In genomic region chr4:17688011-17688441, GRCh38 we compare ENCODE assay signal across 12 cellular contexts.
A peak's percentile ranks its signal among the peaks of the same experiment; 100 is the strongest.
DNase-seq lines count a peak whose midpoint lies in the region; ATAC-seq, FAIRE-seq and TF ChIP-seq lines count a peak whose summit lies in the region.
"Had no signal": no experiment of that assay in that cellular context is flagged by ENCODE, and none has a peak within 500 bp of the region (broad histone marks: within the 10 kb centered on the region; RNA-seq: fewer than 3 reads in every experiment).

No MANE protein-coding gene starts in this region.

- no peaks in the 10 kb centered on the region for H4K20me1 ChIP-seq in DND-41 (ENCODE audit: insufficient read depth, low read length)
- no peaks in the 10 kb centered on the region for H4K20me1 ChIP-seq in H1 (replicated peaks in 1 of 2; ENCODE audit: control insufficient read depth in 1 of 2, insufficient read depth in 2 of 2, low read length in 2 of 2)

- H2AFZ ChIP-seq in DND-41 (ENCODE audit: low read depth, low read length): no peak overlapping the region
- peak overlapping the region; percentile 19 for H2AFZ ChIP-seq in H1 (ENCODE audit: low read length)
- no peak overlapping the region for H2AFZ ChIP-seq in mesenchymal stem cell (ENCODE audit: low read depth, low read length)

- DNase-seq in DND-41 (no peak), NCI-H128 (lab: John Stamatoyannopoulos, UW; ENCODE audit: unreplicated experiment) (peak; percentile 3), H1 (ENCODE audit: low read depth in 1 of 2, low spot score in 2 of 2) (no peak), pons (ENCODE audit: low spot score) (peak; percentile 90), mesenchymal stem cell (no peak), suprapubic skin (ENCODE audit: low spot score in 2 of 2) (no peak)
- DNase-seq: activated B cell treated with CpG ODN at 0.5 μM for 24 hours; effector memory CD4-positive, alpha-beta T cell; NCI-H1105 treated with DMSO at 0.1 percent for 48 hours; NCI-H510A; ovary had no signal

- H2BK15ac ChIP-seq in H1 (ENCODE audit: low read length) (no peak overlapping the region), mesenchymal stem cell (ENCODE audit: low read depth, poor library complexity, severe bottlenecking) (no peak overlapping the region)

- H3K27me3 ChIP-seq in DND-41 (ENCODE audit: insufficient read depth, low read length, poor library complexity) (peaks cover 6% of the 10 kb centered on the region), H1 (replicated peaks in 1 of 4; ENCODE audit: control insufficient read depth in 3 of 4, extremely low read depth in 1 of 4, insufficient read depth in 3 of 4, low read length in 3 of 4) (no peaks in the 10 kb centered on the region), mesenchymal stem cell (ENCODE audit: control insufficient read depth in 1 of 2, insufficient read depth in 1 of 2, low read length in 2 of 2) (peaks cover 0 to 4% of the 10 kb centered on the region in 2 experiments), suprapubic skin (no peaks in the 10 kb centered on the region)
- H3K27me3 ChIP-seq: ovary had no signal

- no peaks in the 10 kb centered on the region for H3K9me3 ChIP-seq in DND-41 (ENCODE audit: insufficient read depth, low read length, severe bottlenecking)
- H3K9me3 ChIP-seq in H1 (ENCODE audit: insufficient read depth in 2 of 2, low read depth in 1 of 2, low read length in 1 of 2): no peaks in the 10 kb centered on the region
- no peaks in the 10 kb centered on the region for H3K9me3 ChIP-seq in mesenchymal stem cell (ENCODE audit: control insufficient read depth, low read length)
- H3K9me3 ChIP-seq in suprapubic skin: no peaks in the 10 kb centered on the region
- H3K9me3 ChIP-seq: ovary had no signal

- H4K8ac ChIP-seq in H1 (ENCODE audit: extremely low read depth, insufficient read depth, low read length): no peak overlapping the region
- no peak overlapping the region for H4K8ac ChIP-seq in mesenchymal stem cell (ENCODE audit: low read length)

- no peaks in the 10 kb centered on the region for H3K23me2 ChIP-seq in H1 (ENCODE audit: low read depth, low read length)

- no peak overlapping the region for H3K14ac ChIP-seq in H1 (ENCODE audit: insufficient read length)
- H3K14ac ChIP-seq in mesenchymal stem cell (ENCODE audit: low read length in 2 of 2): no peak overlapping the region

- no peaks in the 10 kb centered on the region for H3K36me3 ChIP-seq in DND-41 (ENCODE audit: insufficient read depth, low read length)
- H3K36me3 ChIP-seq in H1 (ENCODE audit: control insufficient read depth in 2 of 4, insufficient read depth in 4 of 4, low read length in 3 of 4): no peaks in the 10 kb centered on the region
- no peaks in the 10 kb centered on the region for H3K36me3 ChIP-seq in mesenchymal stem cell (ENCODE audit: control insufficient read depth in 1 of 2, insufficient read depth in 2 of 2, low read depth in 1 of 2, low read length in 2 of 2)
- H3K36me3 ChIP-seq in suprapubic skin: no peaks in the 10 kb centered on the region
- H3K36me3 ChIP-seq: ovary had no signal

- TF ChIP-seq EP300 in H1 (IDR thresholded peaks at IDR 0.05; ENCODE audit: borderline replicate concordance in 1 of 2, low read depth in 2 of 2, low read length in 2 of 2) (no peak), suprapubic skin (IDR thresholded peaks at IDR 0.05) (no peak)

- H4K91ac ChIP-seq in H1 (replicated peaks; ENCODE audit: insufficient read length, low read length): no peak overlapping the region
- no peak overlapping the region for H4K91ac ChIP-seq in mesenchymal stem cell (ENCODE audit: low read length)

- H4K5ac ChIP-seq in H1 (ENCODE audit: insufficient read length, low read depth, low read length): no peak overlapping the region

- H2BK5ac ChIP-seq in H1 (ENCODE audit: low read depth, low read length) (no peak overlapping the region), mesenchymal stem cell (ENCODE audit: low read depth, low read length, poor library complexity, severe bottlenecking) (no peak overlapping the region)

- POLR2A ChIA-PET in H1 (lab: Charles Lee; ENCODE audit: partially characterized antibody): no interaction called here

- H3K4me1 ChIP-seq in DND-41 (ENCODE audit: insufficient read depth, low read length) (no peaks in the 10 kb centered on the region), H1 (replicated peaks in 1 of 4; ENCODE audit: control insufficient read depth in 3 of 4, insufficient read depth in 4 of 4, low read length in 3 of 4) (no peaks in the 10 kb centered on the region), mesenchymal stem cell (ENCODE audit: control insufficient read depth, insufficient read depth, low read depth, low read length) (no peaks in the 10 kb centered on the region), suprapubic skin (no peaks in the 10 kb centered on the region)

- H3K56ac ChIP-seq in H1 (replicated peaks; ENCODE audit: insufficient read length, low read depth, low read length): no peak overlapping the region

- ATAC-seq in DND-41 (ENCODE audit: insufficient read depth, low read depth): peak; percentile 42; the same call in 2 of the 3 replicates
- no peak for ATAC-seq in GM21529 (IDR thresholded peaks at IDR 0.05; ENCODE audit: unreplicated experiment)

- H3K79me2 ChIP-seq in DND-41 (ENCODE audit: insufficient read depth, low read length) (no peaks in the 10 kb centered on the region), H1 (ENCODE audit: control insufficient read depth in 1 of 2, insufficient read depth in 2 of 2, low read length in 2 of 2) (no peaks in the 10 kb centered on the region)

- H3K27ac ChIP-seq in DND-41 (ENCODE audit: low read length) (no peak overlapping the region), H1 (ENCODE audit: low read depth, low read length) (no peak overlapping the region), mesenchymal stem cell (ENCODE audit: low read length, poor library complexity, severe bottlenecking) (no peak overlapping the region), suprapubic skin (no peak overlapping the region)
- H3K27ac ChIP-seq: ovary had no signal

- no peak for TF ChIP-seq RAD21 in H1 (IDR thresholded peaks at IDR 0.05 in 1 of 2, conservative IDR thresholded peaks at IDR 0.05 in 1 of 2; ENCODE audit: low read depth in 2 of 2, low read length in 2 of 2)

- H2BK20ac ChIP-seq in H1 (ENCODE audit: low read length): no peak overlapping the region

- H3K23ac ChIP-seq in H1 (ENCODE audit: insufficient read length): no peak overlapping the region
- no peak overlapping the region for H3K23ac ChIP-seq in mesenchymal stem cell (ENCODE audit: low read length in 2 of 2)

- CTCF ChIA-PET in H1 (lab: Charles Lee; ENCODE audit: partially characterized antibody): no interaction called here

- H2BK120ac ChIP-seq in H1 (replicated peaks; ENCODE audit: low read depth, low read length) (no peak overlapping the region), mesenchymal stem cell (ENCODE audit: low read depth, low read length) (no peak overlapping the region)

- H3K9ac ChIP-seq in DND-41 (ENCODE audit: low read depth, low read length) (no peak overlapping the region), H1 (replicated peaks in 1 of 4; ENCODE audit: extremely low read depth in 1 of 4, low read depth in 3 of 4, low read length in 3 of 4) (no peak overlapping the region), mesenchymal stem cell (ENCODE audit: low read length) (no peak overlapping the region)

- H3K4me2 ChIP-seq in DND-41 (ENCODE audit: insufficient read depth, low read length) (no peak overlapping the region), H1 (ENCODE audit: insufficient read depth in 1 of 2, low read depth in 2 of 2, low read length in 2 of 2) (no peak overlapping the region), mesenchymal stem cell (ENCODE audit: low read length, poor library complexity, severe bottlenecking) (no peak overlapping the region)

- TF ChIP-seq POLR2A in H1 (IDR thresholded peaks at IDR 0.05; ENCODE audit: control extremely low read depth in 1 of 2, low read depth in 2 of 2, low read length in 2 of 2): no peak
- no peak for TF ChIP-seq POLR2A in suprapubic skin (IDR thresholded peaks at IDR 0.05)

- no peak overlapping the region for H2AK5ac ChIP-seq in H1 (ENCODE audit: low read depth, low read length)
- H2AK5ac ChIP-seq in mesenchymal stem cell (ENCODE audit: low read length, severe bottlenecking): no peak overlapping the region

- TF ChIP-seq CTCF in DND-41 (IDR thresholded peaks at IDR 0.05; ENCODE audit: borderline replicate concordance, extremely low read depth, low read length, poor library complexity, severe bottlenecking): no peak
- TF ChIP-seq CTCF in H1 (IDR thresholded peaks at IDR 0.05; ENCODE audit: control extremely low read depth in 1 of 3, insufficient read depth in 1 of 3, low read depth in 1 of 3, low read length in 3 of 3): no peak
- TF ChIP-seq CTCF in suprapubic skin (IDR thresholded peaks at IDR 0.05): no peak

- FAIRE-seq in H1 (lab: Jason Lieb, UNC): no peak

- no peak overlapping the region for H3K18ac ChIP-seq in H1 (ENCODE audit: extremely low read depth, low read length)
- no peak overlapping the region for H3K18ac ChIP-seq in mesenchymal stem cell (ENCODE audit: low read depth in 1 of 2, low read length in 2 of 2)

- no peak overlapping the region for H3K4ac ChIP-seq in H1 (replicated peaks; ENCODE audit: insufficient read length, low read depth, low read length)
- no peak overlapping the region for H3K4ac ChIP-seq in mesenchymal stem cell (ENCODE audit: low read depth in 1 of 2, low read length in 2 of 2)

- 86% methylated on average over 9 of the region's 9 CpGs; no CpG with 5 or more reads in 1 of the 2 experiments for WGBS in H1 (ENCODE audit: extremely low coverage in 1 of 2, insufficient coverage in 1 of 2, insufficient read length in 1 of 2, insufficient replicate concordance in 2 of 2, low coverage in 1 of 2, low lambda C conversion rate in 2 of 2, missing lambda C conversion rate in 1 of 2), 2 experiments
- 64% methylated on average over 9 of the region's 9 CpGs for WGBS in mesenchymal stem cell
- 55% methylated on average over 9 of the region's 9 CpGs for WGBS in suprapubic skin

- no peak overlapping the region for H2BK12ac ChIP-seq in H1 (ENCODE audit: low read depth, low read length)
- H2BK12ac ChIP-seq in mesenchymal stem cell (ENCODE audit: low read length in 2 of 2): no peak overlapping the region

- H3K4me3 ChIP-seq in DND-41 (ENCODE audit: low read depth in 1 of 2, low read length in 2 of 2): no peak overlapping the region
- no peak overlapping the region for H3K4me3 ChIP-seq in H1 (ENCODE audit: extremely low read depth in 1 of 4, insufficient read depth in 2 of 4, low read depth in 3 of 4, low read length in 4 of 4)
- H3K4me3 ChIP-seq in mesenchymal stem cell (ENCODE audit: insufficient read depth in 1 of 2, low read depth in 1 of 2, low read length in 2 of 2): no peak overlapping the region
- no peak overlapping the region for H3K4me3 ChIP-seq in suprapubic skin
- H3K4me3 ChIP-seq: ovary had no signal

- H3K79me1 ChIP-seq in H1 (ENCODE audit: low read depth, low read length) (no peaks in the 10 kb centered on the region), mesenchymal stem cell (replicated peaks; ENCODE audit: low read length, poor library complexity, severe bottlenecking) (no peaks in the 10 kb centered on the region)

TF ChIP-seq in H1, 55 proteins besides CTCF, POLR2A, EP300 and RAD21 (continues in another document):
- TF ChIP-seq GTF2F1 (IDR thresholded peaks at IDR 0.05; ENCODE audit: borderline replicate concordance, low read depth, low read length) (no peak), TEAD4 (IDR thresholded peaks at IDR 0.05; ENCODE audit: low read depth, low read length) (no peak), FOSL1 (IDR thresholded peaks at IDR 0.05; ENCODE audit: insufficient read depth, low read depth, low read length) (no peak), CBX8 (IDR thresholded peaks at IDR 0.05; ENCODE audit: borderline replicate concordance, low read depth, low read length) (no peak)

Comparison
In these comparisons a context has a peak if more than half of its experiments do, and no peak if none do; other contexts are left out.
1. DNase-seq: peak in NCI-H128 (single experiment) and pons (single experiment); none in DND-41 (single experiment), H1 (0 of 2), mesenchymal stem cell (single experiment) and suprapubic skin (0 of 2).